ENCODE assay signal across 10 cellular contexts in the genomic region with DNA sequence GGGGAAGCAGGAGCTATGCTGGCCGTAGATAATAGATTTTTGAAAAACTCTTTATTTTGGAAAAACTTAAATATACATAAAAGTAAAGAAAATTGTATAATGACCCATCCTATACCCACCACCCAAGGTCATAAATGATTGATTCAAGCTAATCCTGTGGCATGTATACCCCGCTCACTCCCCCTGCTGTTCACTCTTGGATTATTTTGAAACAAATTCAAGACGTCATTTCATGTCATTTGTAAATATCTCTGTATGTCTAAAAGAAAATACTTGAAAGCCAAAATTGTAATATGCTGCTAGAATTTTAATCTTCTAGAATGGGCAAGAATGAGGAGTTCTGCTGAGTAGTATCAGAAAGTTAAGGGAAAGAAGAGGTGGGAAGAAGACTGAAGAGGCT.
DNase-seq lines count a peak whose midpoint lies in the region; ATAC-seq and TF ChIP-seq lines count a peak whose summit lies in the region.
"Had no signal": no experiment of that assay in that cellular context is flagged by ENCODE, and none has a peak within 500 bp of the region (broad histone marks: within the 10 kb centered on the region; RNA-seq: fewer than 3 reads in every experiment).

No MANE protein-coding gene starts in this region.

- H3K4me1 Mint-ChIP-seq in CD4-positive, alpha-beta T cell (ENCODE audit: low read depth): no peaks in the 10 kb centered on the region

- CTCF ChIA-PET in CD4-positive, alpha-beta T cell (lab: Charles Lee): no interaction called here

- H3K4me3 ChIP-seq in GM23248: no peak overlapping the region
- H3K4me3 ChIP-seq in WI38 (ENCODE audit: low read depth, low read length): no peak overlapping the region
- no peak overlapping the region for H3K4me3 ChIP-seq in hepatocyte
- H3K4me3 ChIP-seq: skin epidermis had no signal

- H3K4me1 ChIP-seq in GM23248 (ENCODE audit: insufficient read depth): peaks cover 8% of the 10 kb centered on the region
- H3K4me1 ChIP-seq in hepatocyte (ENCODE audit: insufficient read depth): peaks cover 4% of the 10 kb centered on the region

- no peak for ATAC-seq in CD4-positive, alpha-beta T cell (ENCODE audit: poor library complexity)

- no peaks in the 10 kb centered on the region for H3K9me3 Mint-ChIP-seq in CD4-positive, alpha-beta T cell

- H3K36me3 ChIP-seq in GM23248 (ENCODE audit: low read depth) (no peaks in the 10 kb centered on the region), hepatocyte (replicated peaks; ENCODE audit: insufficient read depth, low read depth) (no peaks in the 10 kb centered on the region)

- no peaks in the 10 kb centered on the region for H3K9me3 ChIP-seq in GM23248 (ENCODE audit: low read depth)
- no peaks in the 10 kb centered on the region for H3K9me3 ChIP-seq in hepatocyte (ENCODE audit: low read depth)
- H3K9me3 ChIP-seq in CD4-positive, alpha-beta T cell (ENCODE audit: control insufficient read depth, low read length): no peaks in the 10 kb centered on the region

- no peaks in the 10 kb centered on the region for H3K9me2 ChIP-seq in GM23248 (ENCODE audit: insufficient read depth)
- no peaks in the 10 kb centered on the region for H3K9me2 ChIP-seq in hepatocyte (replicated peaks; ENCODE audit: insufficient read depth)

- H3K27ac ChIP-seq in 22Rv1 (no peak overlapping the region), GM23248 (no peak overlapping the region), hepatocyte (no peak overlapping the region)
- H3K27ac ChIP-seq in CD4-positive, alpha-beta T cell (ENCODE audit: low read depth, low read length): no peak overlapping the region

- H2AFZ ChIP-seq in GM23248: no peak overlapping the region
- H2AFZ ChIP-seq in hepatocyte: no peak overlapping the region

- POLR2A ChIA-PET in CD4-positive, alpha-beta T cell (lab: Charles Lee): no interaction called here

- H3K27me3 ChIP-seq in GM23248 (replicated peaks; ENCODE audit: insufficient read depth) (no peaks in the 10 kb centered on the region), hepatocyte (no peaks in the 10 kb centered on the region)
- H3K27me3 ChIP-seq in CD4-positive, alpha-beta T cell (ENCODE audit: control insufficient read depth, insufficient read depth, low read length): peaks cover 3% of the 10 kb centered on the region

- H3K9ac ChIP-seq in GM23248: no peak overlapping the region

- no peaks in the 10 kb centered on the region for H3K36me3 Mint-ChIP-seq in CD4-positive, alpha-beta T cell (ENCODE audit: low read depth)

- no peaks in the 10 kb centered on the region for H3F3A ChIP-seq in GM23248 (ENCODE audit: insufficient read depth)

- peak; percentile 62 for TF ChIP-seq CTCF in 22Rv1 (IDR thresholded peaks at IDR 0.05)
- TF ChIP-seq CTCF in WI38 (IDR thresholded peaks at IDR 0.05; ENCODE audit: low read depth, low read length): peak; percentile 37; the same call in 1 of the 2 replicates
- peak; percentile 39 for TF ChIP-seq CTCF in hepatocyte (IDR thresholded peaks at IDR 0.05; ENCODE audit: poor library complexity)
- TF ChIP-seq CTCF in CD4-positive, alpha-beta T cell (IDR thresholded peaks at IDR 0.05): no peak

- intact Hi-C loops in CD4-positive, alpha-beta T cell (cut with DNase I, micrococcal nuclease): no loop called here

- no peak overlapping the region for H3K4me2 ChIP-seq in GM23248 (ENCODE audit: unreplicated experiment)
- no peak overlapping the region for H3K4me2 ChIP-seq in hepatocyte

- no peaks in the 10 kb centered on the region for H3K79me2 ChIP-seq in GM23248 (ENCODE audit: insufficient read depth)
- no peaks in the 10 kb centered on the region for H3K79me2 ChIP-seq in hepatocyte

- 64 to 67% methylated on average over 3 of the region's 3 CpGs for WGBS in GM23248 (ENCODE audit: low coverage in 1 of 2, low lambda C conversion rate in 2 of 2, missing lambda C conversion rate in 2 of 2), 2 experiments
- 79% methylated on average over 3 of the region's 3 CpGs for WGBS in hepatocyte (ENCODE audit: low lambda C conversion rate, missing lambda C conversion rate)

- H3K27me3 Mint-ChIP-seq in CD4-positive, alpha-beta T cell: peaks cover 10% of the 10 kb centered on the region

- DNase-seq in GM23248 (peak; percentile 15), hepatocyte (ENCODE audit: low spot score) (no peak), retina (no peak), NCI-H1092 treated with DMSO at 0.1 percent for 48 hours (lab: John Stamatoyannopoulos, UW) (no peak), cerebellum (ENCODE audit: low spot score) (no peak)
- DNase-seq in CD4-positive, alpha-beta T cell: no peak
- DNase-seq: RPMI8226 had no signal

- no peak overlapping the region for H3K4me3 Mint-ChIP-seq in CD4-positive, alpha-beta T cell

- H4K20me1 ChIP-seq in GM23248 (ENCODE audit: insufficient read depth) (no peaks in the 10 kb centered on the region), hepatocyte (ENCODE audit: insufficient read depth, poor library complexity, severe bottlenecking) (no peaks in the 10 kb centered on the region)

- in situ Hi-C loops in GM23248 (cut with MboI): no loop called here

- no peak overlapping the region for H3K27ac Mint-ChIP-seq in CD4-positive, alpha-beta T cell
